In the genomic region with DNA sequence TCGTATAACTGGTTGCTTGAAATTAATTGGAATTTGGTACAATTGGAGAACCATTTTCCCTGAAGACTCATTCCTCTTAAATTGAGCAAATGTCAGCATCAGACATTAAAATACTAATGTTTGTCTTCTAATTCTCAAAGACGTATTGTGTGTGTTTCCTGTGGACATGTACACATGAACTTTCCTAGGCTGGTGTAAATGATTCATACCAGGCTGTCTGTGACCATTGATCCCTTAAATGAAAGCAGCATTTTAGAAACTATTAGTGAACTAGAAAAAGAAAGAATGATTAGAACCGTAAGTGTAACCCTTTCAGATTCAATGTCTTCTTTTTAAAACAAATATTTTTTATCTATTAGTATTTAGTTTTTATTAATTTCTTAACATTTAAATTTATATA, we compare ENCODE assay signal across 10 cellular contexts.
A peak's percentile ranks its signal among the peaks of the same experiment; 100 is the strongest.
DNase-seq lines count a peak whose midpoint lies in the region; ATAC-seq and TF ChIP-seq lines count a peak whose summit lies in the region.
"Had no signal": no experiment of that assay in that cellular context is flagged by ENCODE, and none has a peak within 500 bp of the region (broad histone marks: within the 10 kb centered on the region; RNA-seq: fewer than 3 reads in every experiment).

No MANE protein-coding gene starts in this region.

- H3K27me3 ChIP-seq in Caco-2 (replicated peaks; ENCODE audit: control insufficient read depth, insufficient read depth, low read length), result no peaks in the 10 kb centered on the region
- H3K27me3 ChIP-seq: SJSA1 had no signal

- no peak overlapping the region for H3K27ac Mint-ChIP-seq in Caco-2 (ENCODE audit: unreplicated experiment)

- no peaks in the 10 kb centered on the region for H3K27me3 Mint-ChIP-seq in Caco-2 (ENCODE audit: insufficient read depth, unreplicated experiment)

- no TSS peak for BruUV-seq in Caco-2 (replicated peaks; lab: Mats Ljungman, UMichigan)

- no peak overlapping the region for H3K4me3 Mint-ChIP-seq in Caco-2 (ENCODE audit: unreplicated experiment)

- no peaks in the 10 kb centered on the region for H3K4me1 Mint-ChIP-seq in Caco-2 (ENCODE audit: low read depth, unreplicated experiment)

- H3K36me3 ChIP-seq in Caco-2 (ENCODE audit: control insufficient read depth, insufficient read depth, low read length), result no peaks in the 10 kb centered on the region
- H3K36me3 ChIP-seq: SJSA1 had no signal

- DNase-seq in glomerular visceral epithelial cell (ENCODE audit: extremely low spot score), result peak; percentile 16
- no peak for DNase-seq in NCI-H2196 treated with DMSO at 0.1 percent for 48 hours (lab: John Stamatoyannopoulos, UW; ENCODE audit: unreplicated experiment)
- DNase-seq in Caco-2, result no peak
- no peak for DNase-seq in COR-L47 (lab: John Stamatoyannopoulos, UW)
- DNase-seq in NAMALWA (ENCODE audit: low spot score), result no peak
- DNase-seq: activated CD4-positive, alpha-beta T cell treated with anti-CD3 and anti-CD28 coated beads, Interleukin-2, amount 50 U/mL, for 4 hours had no signal

- H3K9me3 ChIP-seq in Caco-2, result no peaks in the 10 kb centered on the region; the same call in 1 of the 2 replicates
- H3K9me3 ChIP-seq: SJSA1 had no signal

- CTCF ChIA-PET in Caco-2 (lab: Charles Lee), result no interaction called here

- no peaks in the 10 kb centered on the region for H3K9me3 Mint-ChIP-seq in Caco-2 (ENCODE audit: unreplicated experiment)

- TF ChIP-seq CTCF in Caco-2 (IDR thresholded peaks at IDR 0.05; ENCODE audit: insufficient read depth in 1 of 2, low read depth in 1 of 2, low read length in 1 of 2, severe bottlenecking in 1 of 2, unreplicated experiment in 1 of 2), result no peak

- no peaks in the 10 kb centered on the region for H3K36me3 Mint-ChIP-seq in Caco-2 (ENCODE audit: insufficient read depth, unreplicated experiment)

- peak; percentile 41 for ATAC-seq in GM18520 (IDR thresholded peaks at IDR 0.05; ENCODE audit: unreplicated experiment)
- ATAC-seq in GM21515 (IDR thresholded peaks at IDR 0.05; ENCODE audit: unreplicated experiment), result peak; percentile 33
- peak; percentile 38 for ATAC-seq in HG03097 (IDR thresholded peaks at IDR 0.05; ENCODE audit: low FRiP score, unreplicated experiment)

- H3K4me1 ChIP-seq in Caco-2, result peaks cover 2% of the 10 kb centered on the region; the same call in 1 of the 2 replicates

- H3K4me3 ChIP-seq in Caco-2 (ENCODE audit: low read depth, low read length), result no peak overlapping the region
- H3K4me3 ChIP-seq: SJSA1 had no signal

- POLR2A ChIA-PET in Caco-2 (lab: Charles Lee), result no interaction called here

- intact Hi-C loops in Caco-2 (cut with micrococcal nuclease; ENCODE audit: unreplicated experiment), result no loop called here
